6 cellular contexts compared by ENCODE assay signal in genomic region chr6:32973934-32974333, GRCh38. TPM values are rescaled to one million over a fixed set of nuclear protein-coding genes. Genes with fewer than 3 reads are reported as not detected.
DNase-seq lines count a peak whose midpoint lies in the region; ATAC-seq and TF ChIP-seq lines count a peak whose summit lies in the region.

No MANE protein-coding gene starts in this region.

- DNase-seq in BE2C (no peak), M059J (ENCODE audit: low read depth) (peak; percentile 67), cardiac fibroblast (ENCODE audit: low read depth in 2 of 2) (peak; percentile 69 to 74), neuronal stem cell (ENCODE audit: low spot score) (no peak)
- DNase-seq in activated effector memory CD4-positive, alpha-beta T cell treated with Interleukin-2 at 50 U/mL for 16 hours = no peak

- TF ChIP-seq CTCF in BE2C (IDR thresholded peaks at IDR 0.05; ENCODE audit: low read depth, low read length) (no peak), cardiac fibroblast (IDR thresholded peaks at IDR 0.05; ENCODE audit: low read depth, low read length) (no peak)

- no peak overlapping the region for H2BK12ac ChIP-seq in neuronal stem cell (ENCODE audit: low read length)

- no peak overlapping the region for H2BK5ac ChIP-seq in neuronal stem cell (ENCODE audit: low read length)

- no peak overlapping the region for H2AK5ac ChIP-seq in neuronal stem cell (ENCODE audit: low read depth, low read length)

- no peak for ATAC-seq in GM19351 (IDR thresholded peaks at IDR 0.05; ENCODE audit: unreplicated experiment)

- no peak overlapping the region for H3K14ac ChIP-seq in neuronal stem cell (ENCODE audit: low read length)

- no peak overlapping the region for H2AFZ ChIP-seq in neuronal stem cell (ENCODE audit: low read length)

- H3K23ac ChIP-seq in neuronal stem cell (ENCODE audit: low read depth, low read length, poor library complexity) = no peak overlapping the region

- no peak overlapping the region for H2BK120ac ChIP-seq in neuronal stem cell (ENCODE audit: low read depth, low read length)

- no peaks in the 10 kb centered on the region for H3K4me1 ChIP-seq in BE2C
- H3K4me1 ChIP-seq in neuronal stem cell (ENCODE audit: control insufficient read depth in 2 of 2, insufficient read depth in 1 of 2, low read depth in 1 of 2, low read length in 2 of 2) = peaks cover 3 to 7% of the 10 kb centered on the region in 2 donors

- no peak overlapping the region for H2BK15ac ChIP-seq in neuronal stem cell (ENCODE audit: low read length)

- H4K8ac ChIP-seq in neuronal stem cell (ENCODE audit: low read depth, low read length) = no peak overlapping the region

- H3K4me3 ChIP-seq in BE2C (ENCODE audit: low read depth, low read length) (peak overlapping the region; percentile 83), cardiac fibroblast (replicated peaks in 1 of 2; ENCODE audit: low read depth in 2 of 2, low read length in 2 of 2) (peak overlapping the region; percentile 96), neuronal stem cell (ENCODE audit: low read length in 2 of 2) (peak overlapping the region; percentile 81 to 97)

- no peak overlapping the region for H3K4ac ChIP-seq in neuronal stem cell (ENCODE audit: low read length)

- H3K9me3 ChIP-seq in BE2C (no peaks in the 10 kb centered on the region), neuronal stem cell (replicated peaks in 1 of 2; ENCODE audit: control insufficient read depth in 2 of 2, insufficient read depth in 1 of 2, low read depth in 1 of 2, low read length in 2 of 2) (no peaks in the 10 kb centered on the region)

- H3K36me3 ChIP-seq in BE2C (peaks cover 83% of the 10 kb centered on the region), neuronal stem cell (replicated peaks in 1 of 2; ENCODE audit: control insufficient read depth in 2 of 2, insufficient read depth in 2 of 2, low read length in 2 of 2) (peaks cover 51 to 73% of the 10 kb centered on the region in 2 donors)

- H3K79me1 ChIP-seq in neuronal stem cell (ENCODE audit: low read depth, low read length) = peaks cover 6% of the 10 kb centered on the region

- no peak overlapping the region for H3K27ac ChIP-seq in neuronal stem cell (replicated peaks; ENCODE audit: low read length)

- no peak overlapping the region for H4K91ac ChIP-seq in neuronal stem cell (ENCODE audit: low read depth, low read length, poor library complexity)

- no peak overlapping the region for H3K9ac ChIP-seq in neuronal stem cell (ENCODE audit: low read depth, low read length, poor library complexity)

- H3K27me3 ChIP-seq in BE2C (no peaks in the 10 kb centered on the region), neuronal stem cell (ENCODE audit: control insufficient read depth in 3 of 3, insufficient read depth in 3 of 3, low read depth in 1 of 3, low read length in 3 of 3) (no peaks in the 10 kb centered on the region)

- peak overlapping the region; percentile 83 for H3K4me2 ChIP-seq in neuronal stem cell (ENCODE audit: insufficient read depth, low read length, poor library complexity, severe bottlenecking)

- no CpG with 5 or more reads among the region's 4 CpGs for WGBS in neuronal stem cell (ENCODE audit: extremely low coverage in 2 of 2, insufficient read length in 2 of 2, insufficient replicate concordance in 1 of 2), 2 donors

- no peak overlapping the region for H3K18ac ChIP-seq in neuronal stem cell (ENCODE audit: low read length)

RNA-seq across cellular contexts. Expression of gene BRD2, which starts 5.5 kb away (rescaled TPM):
- polyA plus RNA-seq in BE2C (2012; ENCODE audit: insufficient read depth, insufficient read length, low read depth) = 257 TPM
- total RNA-seq in M059J (2014; rRNA removed; shearing (Covaris generic)) = 148 and 223 TPM in 2 replicates
- polyA plus RNA-seq in neuronal stem cell (2013, experiment 1 of 2) = 180 TPM
- 181 TPM for polyA plus RNA-seq in neuronal stem cell (2013, experiment 2 of 2)

RNA-seq across cellular contexts. Expression of gene HLA-DMA, which starts 21.0 kb away (rescaled TPM):
- 0.56 TPM for polyA plus RNA-seq in BE2C (2012; ENCODE audit: insufficient read depth, insufficient read length, low read depth)
- 11.4 and 12.3 TPM in 2 replicates for total RNA-seq in M059J (2014; rRNA removed; shearing (Covaris generic))
- polyA plus RNA-seq in neuronal stem cell (2013, experiment 1 of 2) = 18.7 TPM
- polyA plus RNA-seq in neuronal stem cell (2013, experiment 2 of 2) = 18.3 TPM

RNA-seq across cellular contexts. Expression of gene HLA-DMB, which starts 33.1 kb away (rescaled TPM):
- not detected for polyA plus RNA-seq in BE2C (2012; ENCODE audit: insufficient read depth, insufficient read length, low read depth)
- total RNA-seq in M059J (2014; rRNA removed; shearing (Covaris generic)) = 5.1 and 8.3 TPM in 2 replicates
- polyA plus RNA-seq in neuronal stem cell (2013, experiment 1 of 2) = 4.8 TPM
- 5.1 TPM for polyA plus RNA-seq in neuronal stem cell (2013, experiment 2 of 2)

RNA-seq across cellular contexts. Expression of gene HLA-DOA, which starts 35.5 kb away (rescaled TPM):
- not detected for polyA plus RNA-seq in BE2C (2012; ENCODE audit: insufficient read depth, insufficient read length, low read depth)
- not detected in 2 replicates for total RNA-seq in M059J (2014; rRNA removed; shearing (Covaris generic))
- 12.8 TPM for polyA plus RNA-seq in neuronal stem cell (2013, experiment 1 of 2)
- 13.6 TPM for polyA plus RNA-seq in neuronal stem cell (2013, experiment 2 of 2)

Comparison
In these comparisons a context has a peak if more than half of its experiments do, and no peak if none do; other contexts are left out.
1. DNase-seq: peak in M059J (single experiment) and cardiac fibroblast (2 of 2); none in BE2C (single experiment), neuronal stem cell (single experiment) and activated effector memory CD4-positive, alpha-beta T cell treated with Interleukin-2 at 50 U/mL for 16 hours (single experiment).
2. Peak in every context shown above with its lines, with median percentiles within 50 percentile points of each other: H3K4me3 ChIP-seq.